ENCODE assay signal across 16 cellular contexts in the genomic region with DNA sequence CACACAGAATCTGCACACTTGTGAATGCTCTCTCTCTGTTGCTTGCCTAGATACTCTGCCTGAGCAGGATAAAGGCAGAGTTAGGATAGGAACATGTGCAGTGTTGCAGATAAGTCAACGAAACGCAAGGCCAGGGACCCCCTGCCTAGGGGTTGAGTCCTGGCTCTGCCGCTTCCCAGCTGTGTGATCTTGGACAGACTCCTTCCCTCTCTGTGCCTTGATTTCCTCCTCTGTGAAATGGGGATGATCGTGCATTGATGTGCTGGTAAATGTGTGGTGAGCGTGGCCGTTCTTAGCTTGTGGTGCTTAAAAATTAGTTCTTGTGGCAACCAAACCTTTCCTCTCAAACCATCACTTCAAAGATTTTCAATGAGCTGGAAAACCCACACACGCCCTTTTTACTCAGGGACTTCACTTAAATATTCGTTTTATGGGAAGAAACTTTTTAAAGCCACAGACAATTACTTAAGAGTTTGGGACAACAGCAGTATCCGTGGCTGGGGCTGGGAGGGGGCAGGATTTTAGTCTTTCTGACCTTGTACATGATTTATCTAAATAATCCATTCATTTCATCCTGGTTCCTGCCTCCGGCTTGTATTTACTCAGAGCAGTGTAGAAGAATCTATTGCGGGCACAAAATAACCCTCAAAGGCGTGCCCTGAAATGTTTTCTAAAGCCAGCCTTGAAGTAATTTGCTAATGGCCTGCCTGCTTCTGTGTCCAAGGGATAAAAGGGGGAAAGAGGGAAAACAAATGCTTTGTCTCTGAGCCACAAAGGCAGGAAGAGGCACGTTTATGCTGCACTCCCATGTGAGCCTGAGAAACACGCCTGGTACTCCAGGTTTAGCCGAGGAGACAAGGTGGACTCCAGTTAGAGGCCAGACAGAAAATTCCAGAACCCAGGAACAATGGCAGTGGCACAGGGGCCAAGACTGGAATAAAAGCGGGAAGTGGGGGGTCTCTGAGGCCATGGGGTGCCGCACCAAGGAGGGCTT.
DNase-seq lines count a peak whose midpoint lies in the region; ATAC-seq, FAIRE-seq and TF ChIP-seq lines count a peak whose summit lies in the region.
"Had no signal": no experiment of that assay in that cellular context is flagged by ENCODE, and none has a peak within 500 bp of the region (broad histone marks: within the 10 kb centered on the region; RNA-seq: fewer than 3 reads in every experiment).

No MANE protein-coding gene starts in this region.

- TF ChIP-seq POLR2A in endothelial cell of umbilical vein (IDR thresholded peaks at IDR 0.05; ENCODE audit: low read depth, low read length) = no peak

- POLR2A ChIA-PET in RWPE1 (lab: Yijun Ruan, JAX; ENCODE audit: low non-redundant PET) (no interaction called here), endothelial cell of umbilical vein (lab: Charles Lee) (no interaction called here)

- TF ChIP-seq CTCF in RWPE1 (conservative IDR thresholded peaks at IDR 0.05; ENCODE audit: low read depth) = no peak
- no peak for TF ChIP-seq CTCF in endothelial cell of umbilical vein (IDR thresholded peaks at IDR 0.05; ENCODE audit: extremely low read depth in 1 of 2, insufficient read depth in 1 of 2, low read depth in 1 of 2, low read length in 2 of 2)
- TF ChIP-seq CTCF in pancreas (IDR thresholded peaks at IDR 0.05) = no peak

- H3K27ac ChIP-seq in RWPE1 (peak overlapping the region; percentile 98), endothelial cell of umbilical vein (ENCODE audit: insufficient read depth, low read depth, low read length) (peak overlapping the region; percentile 54), pancreas (peak overlapping the region in 3 of 4 donors; percentile 46 to 89 (median 72))

- DNase-seq in COLO668 (lab: John Stamatoyannopoulos, UW; ENCODE audit: unreplicated experiment) (peak; percentile 12), RWPE1 (ENCODE audit: low spot score) (no peak), endothelial cell of umbilical vein (ENCODE audit: low read depth, low spot score) (peak; percentile 86), pancreas (no peak), NCI-H1694 treated with DMSO at 0.1 percent for 48 hours (lab: John Stamatoyannopoulos, UW) (no peak), Ammon's horn (ENCODE audit: low spot score) (no peak), medulla oblongata (ENCODE audit: extremely low spot score) (no peak)
- DNase-seq: activated CD4-positive, alpha-beta T cell treated with anti-CD3 and anti-CD28 coated beads, Interleukin-2, amount 50 U/mL, for 48 hours; activated effector memory CD4-positive, alpha-beta T cell treated with Interleukin-2 at 50 U/mL for 16 hours; HFFc6; NCI-H1930; sigmoid colon; T-helper 9 cell had no signal

- no peaks in the 10 kb centered on the region for H3K27me3 ChIP-seq in endothelial cell of umbilical vein (ENCODE audit: control insufficient read depth in 2 of 2, insufficient read depth in 2 of 2, low read length in 2 of 2)
- H3K27me3 ChIP-seq in pancreas = no peaks in the 10 kb centered on the region
- H3K27me3 ChIP-seq: sigmoid colon had no signal

- intact Hi-C loops in endothelial cell of umbilical vein (cut with micrococcal nuclease) (loop anchor here (5.0 kb wide), 2 partner anchors 127 to 162 kb away; partner anchors contain the start of gene KIAA1671), pancreas (cut with DNase I) (no loop called here)

- H3K4me2 ChIP-seq in endothelial cell of umbilical vein (ENCODE audit: insufficient read depth, low read length) = peak overlapping the region; percentile 8

- no peak overlapping the region for H3K4me3 ChIP-seq in endothelial cell of umbilical vein (replicated peaks in 1 of 3; ENCODE audit: insufficient read depth in 1 of 3, low read depth in 1 of 3, low read length in 3 of 3)
- no peak overlapping the region for H3K4me3 ChIP-seq in pancreas
- H3K4me3 ChIP-seq: sigmoid colon had no signal

- no peak for ATAC-seq in pancreas
- ATAC-seq in GM18867 (IDR thresholded peaks at IDR 0.05; ENCODE audit: unreplicated experiment) = no peak

- H3K4me1 ChIP-seq in endothelial cell of umbilical vein (ENCODE audit: control insufficient read depth, extremely low read depth, insufficient read depth, low read length) = peaks cover 52% of the 10 kb centered on the region
- H3K4me1 ChIP-seq in pancreas = peaks cover 8 to 13% (median 12%) of the 10 kb centered on the region in 3 donors

- H2AFZ ChIP-seq in endothelial cell of umbilical vein (ENCODE audit: low read depth, low read length) = no peak overlapping the region

- H3K36me3 ChIP-seq in endothelial cell of umbilical vein (ENCODE audit: control insufficient read depth in 2 of 2, extremely low read depth in 1 of 2, insufficient read depth in 2 of 2, low read length in 2 of 2) = no peaks in the 10 kb centered on the region
- H3K36me3 ChIP-seq in pancreas = no peaks in the 10 kb centered on the region
- H3K36me3 ChIP-seq: sigmoid colon had no signal

- CTCF ChIA-PET in RWPE1 (lab: Yijun Ruan, JAX) = interaction anchor here (1.1 kb wide), 1 partner anchor 87 kb away, joined by 4 read pairs; no protein-coding TSS in a partner anchor
- CTCF ChIA-PET in endothelial cell of umbilical vein (lab: Charles Lee) = interaction anchor here (1.4 kb wide), 1 partner anchor 88 kb away, joined by 5 read pairs; no protein-coding TSS in a partner anchor

- peak overlapping the region; percentile 25 for H3K9ac ChIP-seq in endothelial cell of umbilical vein (replicated peaks; ENCODE audit: extremely low read depth, insufficient read depth, low read length)

- dilution Hi-C loops in endothelial cell of umbilical vein (cut with MboI; ENCODE audit: extremely low pct_ligation_motif_present, low sequenced_read_pairs) = no loop called here

- H3K79me2 ChIP-seq in endothelial cell of umbilical vein (ENCODE audit: control insufficient read depth, insufficient read depth, low read length) = no peaks in the 10 kb centered on the region

- H4K20me1 ChIP-seq in endothelial cell of umbilical vein (replicated peaks; ENCODE audit: control insufficient read depth, extremely low read depth, insufficient read depth, low read length) = no peaks in the 10 kb centered on the region

- WGBS in pancreas, 2 donors = 71 to 73% methylated on average over 17 of the region's 17 CpGs

- BruUV-seq in endothelial cell of umbilical vein (replicated peaks; lab: Mats Ljungman, UMichigan) = TSS peak; percentile 22

- peak; percentile 85 for FAIRE-seq in endothelial cell of umbilical vein (lab: Jason Lieb, UNC)
- FAIRE-seq in pancreas (lab: Jason Lieb, UNC) = no peak
- FAIRE-seq: frontal cortex, GM18507 had no signal

- no peaks in the 10 kb centered on the region for H3K9me1 ChIP-seq in endothelial cell of umbilical vein (replicated peaks; ENCODE audit: control insufficient read depth, extremely low read depth, insufficient read depth, low read length)

- no peaks in the 10 kb centered on the region for H3K9me3 ChIP-seq in endothelial cell of umbilical vein (replicated peaks; ENCODE audit: control insufficient read depth, insufficient read depth, low read length)
- H3K9me3 ChIP-seq in pancreas = no peaks in the 10 kb centered on the region
- H3K9me3 ChIP-seq: sigmoid colon had no signal

TF ChIP-seq in endothelial cell of umbilical vein, 7 proteins besides CTCF, POLR2A, EP300 and RAD21:
- TF ChIP-seq JUN (IDR thresholded peaks at IDR 0.05; ENCODE audit: borderline replicate concordance, insufficient read depth, insufficient read length, low read depth) = no peak

Comparison
In these comparisons a context has a peak if more than half of its experiments do, and no peak if none do; other contexts are left out.
1. DNase-seq: peak in COLO668 (single experiment) and endothelial cell of umbilical vein (single experiment); none in RWPE1 (single experiment), pancreas (0 of 6), NCI-H1694 treated with DMSO at 0.1 percent for 48 hours (single experiment), Ammon's horn (single experiment) and medulla oblongata (single experiment).
2. Peak in every context shown above with its lines, with median percentiles within 50 percentile points of each other: H3K27ac ChIP-seq.